9 cellular contexts compared by ENCODE assay signal in the genomic region with DNA sequence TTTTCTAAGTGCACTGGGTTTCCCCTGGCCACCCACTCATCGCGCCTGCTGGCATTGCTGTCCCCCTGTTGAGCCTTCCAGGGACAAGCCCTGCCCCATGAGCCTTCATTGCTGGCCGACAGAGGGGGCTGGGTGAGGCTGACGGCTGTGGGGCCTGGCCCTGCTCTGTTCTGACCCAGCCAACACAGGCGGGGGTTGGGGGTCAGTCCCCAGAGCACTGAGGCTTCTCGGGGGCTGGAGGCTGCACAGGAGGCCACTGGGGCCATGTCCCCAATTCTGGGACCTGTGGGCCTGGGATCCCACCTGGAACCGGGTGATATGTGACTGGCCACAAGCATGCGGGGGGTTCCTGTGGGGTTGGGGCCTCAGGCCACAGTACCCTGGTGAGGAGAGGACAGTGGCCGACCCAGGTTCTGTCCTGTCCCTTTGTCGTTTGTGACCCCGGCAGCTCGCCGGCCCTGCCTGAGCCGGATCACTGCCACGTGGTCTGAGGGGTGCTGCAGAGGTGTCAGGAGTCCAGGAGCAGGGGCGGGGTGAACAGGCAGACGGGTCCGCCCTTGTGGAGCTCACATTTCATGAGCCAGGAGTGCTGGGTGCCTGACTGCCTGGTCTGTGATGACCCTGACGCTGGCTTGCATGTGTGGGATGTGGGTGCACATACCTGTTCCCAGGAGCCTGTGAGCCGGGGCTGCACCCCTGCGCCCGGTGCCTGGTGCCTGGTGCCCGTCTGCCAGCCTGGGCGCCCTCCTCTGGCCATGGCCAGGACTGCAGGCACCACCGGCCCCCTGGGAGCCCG. TPM values are rescaled to one million over a fixed set of nuclear protein-coding genes. Genes with fewer than 3 reads are reported as not detected.
DNase-seq lines count a peak whose midpoint lies in the region; ATAC-seq and TF ChIP-seq lines count a peak whose summit lies in the region.
"Had no signal": no experiment of that assay in that cellular context is flagged by ENCODE, and none has a peak within 500 bp of the region (broad histone marks: within the 10 kb centered on the region; RNA-seq: fewer than 3 reads in every experiment).

No MANE protein-coding gene starts in this region.

- intact Hi-C loops in HCT116 (cut with micrococcal nuclease), result loop anchor here (1.0 to 2.0 kb wide), 2 partner anchors 68 to 108 kb away; no protein-coding TSS in a partner anchor

- H2AFZ ChIP-seq in HCT116 (ENCODE audit: low read depth, low read length, poor library complexity, severe bottlenecking), result no peak overlapping the region

- H3K9me3 ChIP-seq in HCT116 (ENCODE audit: control insufficient read depth in 1 of 2, insufficient read depth in 1 of 2, low read depth in 1 of 2, low read length in 2 of 2) (no peaks in the 10 kb centered on the region), iPS DF 6.9 (ENCODE audit: control insufficient read depth, insufficient read depth, low read length) (no peaks in the 10 kb centered on the region)

- H3K4me1 ChIP-seq in HCT116 (ENCODE audit: control insufficient read depth in 1 of 2, insufficient read depth in 2 of 2, low read length in 2 of 2) (peaks cover 4 to 18% of the 10 kb centered on the region in 2 experiments; a peak in 3 of 4 replicates), iPS DF 6.9 (ENCODE audit: control insufficient read depth, insufficient read depth, low read length) (peaks cover 2% of the 10 kb centered on the region; the same call in 1 of the 2 replicates)

- no peaks in the 10 kb centered on the region for H3K79me2 ChIP-seq in HCT116 (ENCODE audit: insufficient read depth, low read length)

- CTCF ChIA-PET in HCT116 (lab: Charles Lee), result interaction anchor here (1.7 to 1.9 kb wide), 2 partner anchors 19 to 67 kb away, joined by 7 to 19 read pairs; no protein-coding TSS in a partner anchor

- no TSS peak for BruUV-seq in HCT116 (replicated peaks; lab: Mats Ljungman, UMichigan)

- RAD21 ChIA-PET in HCT116 (lab: Charles Lee; ENCODE audit: low non-redundant PET in 1 of 2, low total read pairs in 2 of 2, uncharacterized antibody in 2 of 2, unreplicated experiment in 2 of 2), result no interaction called here

- DNase-seq in AG10803 (ENCODE audit: low read depth), result peak; percentile 29
- DNase-seq in HCT116 (ENCODE audit: low read depth, low spot score), result peak; percentile 13
- DNase-seq in SW480 (ENCODE audit: low spot score), result peak; percentile 80
- peak; percentile 42 for DNase-seq in activated naive CD8-positive, alpha-beta T cell treated with anti-CD3 and anti-CD28 coated beads, Interleukin-2, amount 50 U/mL, for 16 hours (ENCODE audit: low read depth, low spot score)
- peak; percentile 55 for DNase-seq in iPS DF 6.9 (ENCODE audit: low read depth, low spot score)
- DNase-seq in stimulated activated CD4-positive, alpha-beta T cell treated with anti-CD3 and anti-CD28 coated beads, Interleukin-4, amount 100 ng/mL, for 48 hours (ENCODE audit: low read depth in 2 of 2), result peak; percentile 49 to 77
- no peak for DNase-seq in NCI-H524 treated with DMSO at 0.1 percent for 48 hours (lab: John Stamatoyannopoulos, UW)
- DNase-seq in NCI-H2029 (lab: John Stamatoyannopoulos, UW), result no peak

- POLR2A ChIA-PET in HCT116 (lab: Charles Lee), result no interaction called here

- TF ChIP-seq RAD21 in HCT116 (IDR thresholded peaks at IDR 0.05; ENCODE audit: low read depth), result peak; percentile 57

- WGBS in iPS DF 6.9 (ENCODE audit: insufficient coverage, insufficient read length), result no CpG with 5 or more reads among the region's 26 CpGs

- no peaks in the 10 kb centered on the region for H4K20me1 ChIP-seq in HCT116 (ENCODE audit: insufficient read depth)

- TF ChIP-seq CTCF in AG10803 (conservative IDR thresholded peaks at IDR 0.05; ENCODE audit: low read length) (peak; percentile 57), HCT116 (IDR thresholded peaks at IDR 0.05 in 2 of 3, conservative IDR thresholded peaks at IDR 0.05 in 1 of 3; ENCODE audit: borderline replicate concordance in 1 of 3, insufficient read depth in 1 of 3, low read depth in 2 of 3, low read length in 2 of 3) (peak; percentile 50 to 84 (median 62); a peak in 5 of 6 replicates)

- peak; percentile 84 for ATAC-seq in HCT116

- H3K4me3 ChIP-seq in AG10803 (ENCODE audit: low read length), result no peak overlapping the region
- no peak overlapping the region for H3K4me3 ChIP-seq in HCT116 (replicated peaks in 1 of 2; ENCODE audit: low read depth in 1 of 2, low read length in 2 of 2)
- H3K4me3 ChIP-seq in iPS DF 6.9 (ENCODE audit: low read length), result no peak overlapping the region

- no peak overlapping the region; the same call in 1 of the 2 replicates for H3K27ac ChIP-seq in HCT116 (ENCODE audit: low read depth, low read length)
- H3K27ac ChIP-seq in iPS DF 6.9 (ENCODE audit: low read length), result no peak overlapping the region

- H3K4me2 ChIP-seq in HCT116 (ENCODE audit: low read length), result peak overlapping the region; percentile 43

- H3K9ac ChIP-seq in HCT116 (ENCODE audit: low read length), result peak overlapping the region; percentile 23; the same call in 1 of the 2 replicates

- no peaks in the 10 kb centered on the region for H3K9me2 ChIP-seq in HCT116 (ENCODE audit: insufficient read depth)

- TF ChIP-seq POLR2A in HCT116 (IDR thresholded peaks at IDR 0.05; ENCODE audit: borderline replicate concordance, extremely low read depth, insufficient read depth, insufficient read length), result no peak

- H3K27me3 ChIP-seq in HCT116 (ENCODE audit: insufficient read depth, low read length) (no peaks in the 10 kb centered on the region), iPS DF 6.9 (ENCODE audit: control insufficient read depth, insufficient read depth, low read length) (no peaks in the 10 kb centered on the region)

- peaks cover 0 to 9% of the 10 kb centered on the region in 2 experiments; a peak in 1 of 4 replicates for H3K36me3 ChIP-seq in HCT116 (ENCODE audit: control insufficient read depth in 1 of 2, insufficient read depth in 2 of 2, low read length in 2 of 2)
- H3K36me3 ChIP-seq in iPS DF 6.9 (ENCODE audit: control insufficient read depth, insufficient read depth, low read length), result peaks cover 21% of the 10 kb centered on the region

TF ChIP-seq in HCT116, 20 proteins besides CTCF, POLR2A, EP300 and RAD21 (continues in another document):
- TF ChIP-seq EGR1 (IDR thresholded peaks at IDR 0.05; ENCODE audit: low read depth) (no peak), POLR2AphosphoS5 (IDR thresholded peaks at IDR 0.05; ENCODE audit: low read depth, low read length) (no peak), EZH2 (IDR thresholded peaks at IDR 0.05) (no peak), ZFX (IDR thresholded peaks at IDR 0.05) (no peak), EZH2phosphoT487 (IDR thresholded peaks at IDR 0.05; ENCODE audit: borderline replicate concordance) (no peak), CEBPB (IDR thresholded peaks at IDR 0.05; ENCODE audit: low read depth) (no peak), YY1 (IDR thresholded peaks at IDR 0.05; ENCODE audit: extremely low read depth, insufficient replicate concordance, low read depth, low read length) (no peak)
- TF ChIP-seq, protein P1, sequence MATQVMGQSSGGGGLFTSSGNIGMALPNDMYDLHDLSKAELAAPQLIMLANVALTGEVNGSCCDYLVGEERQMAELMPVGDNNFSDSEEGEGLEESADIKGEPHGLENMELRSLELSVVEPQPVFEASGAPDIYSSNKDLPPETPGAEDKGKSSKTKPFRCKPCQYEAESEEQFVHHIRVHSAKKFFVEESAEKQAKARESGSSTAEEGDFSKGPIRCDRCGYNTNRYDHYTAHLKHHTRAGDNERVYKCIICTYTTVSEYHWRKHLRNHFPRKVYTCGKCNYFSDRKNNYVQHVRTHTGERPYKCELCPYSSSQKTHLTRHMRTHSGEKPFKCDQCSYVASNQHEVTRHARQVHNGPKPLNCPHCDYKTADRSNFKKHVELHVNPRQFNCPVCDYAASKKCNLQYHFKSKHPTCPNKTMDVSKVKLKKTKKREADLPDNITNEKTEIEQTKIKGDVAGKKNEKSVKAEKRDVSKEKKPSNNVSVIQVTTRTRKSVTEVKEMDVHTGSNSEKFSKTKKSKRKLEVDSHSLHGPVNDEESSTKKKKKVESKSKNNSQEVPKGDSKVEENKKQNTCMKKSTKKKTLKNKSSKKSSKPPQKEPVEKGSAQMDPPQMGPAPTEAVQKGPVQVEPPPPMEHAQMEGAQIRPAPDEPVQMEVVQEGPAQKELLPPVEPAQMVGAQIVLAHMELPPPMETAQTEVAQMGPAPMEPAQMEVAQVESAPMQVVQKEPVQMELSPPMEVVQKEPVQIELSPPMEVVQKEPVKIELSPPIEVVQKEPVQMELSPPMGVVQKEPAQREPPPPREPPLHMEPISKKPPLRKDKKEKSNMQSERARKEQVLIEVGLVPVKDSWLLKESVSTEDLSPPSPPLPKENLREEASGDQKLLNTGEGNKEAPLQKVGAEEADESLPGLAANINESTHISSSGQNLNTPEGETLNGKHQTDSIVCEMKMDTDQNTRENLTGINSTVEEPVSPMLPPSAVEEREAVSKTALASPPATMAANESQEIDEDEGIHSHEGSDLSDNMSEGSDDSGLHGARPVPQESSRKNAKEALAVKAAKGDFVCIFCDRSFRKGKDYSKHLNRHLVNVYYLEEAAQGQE (IDR thresholded peaks at IDR 0.05; ENCODE audit: low read depth), result no peak
- TF ChIP-seq, protein P2, sequence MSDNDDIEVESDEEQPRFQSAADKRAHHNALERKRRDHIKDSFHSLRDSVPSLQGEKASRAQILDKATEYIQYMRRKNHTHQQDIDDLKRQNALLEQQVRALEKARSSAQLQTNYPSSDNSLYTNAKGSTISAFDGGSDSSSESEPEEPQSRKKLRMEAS (IDR thresholded peaks at IDR 0.05), result no peak
- TF ChIP-seq, protein P3, sequence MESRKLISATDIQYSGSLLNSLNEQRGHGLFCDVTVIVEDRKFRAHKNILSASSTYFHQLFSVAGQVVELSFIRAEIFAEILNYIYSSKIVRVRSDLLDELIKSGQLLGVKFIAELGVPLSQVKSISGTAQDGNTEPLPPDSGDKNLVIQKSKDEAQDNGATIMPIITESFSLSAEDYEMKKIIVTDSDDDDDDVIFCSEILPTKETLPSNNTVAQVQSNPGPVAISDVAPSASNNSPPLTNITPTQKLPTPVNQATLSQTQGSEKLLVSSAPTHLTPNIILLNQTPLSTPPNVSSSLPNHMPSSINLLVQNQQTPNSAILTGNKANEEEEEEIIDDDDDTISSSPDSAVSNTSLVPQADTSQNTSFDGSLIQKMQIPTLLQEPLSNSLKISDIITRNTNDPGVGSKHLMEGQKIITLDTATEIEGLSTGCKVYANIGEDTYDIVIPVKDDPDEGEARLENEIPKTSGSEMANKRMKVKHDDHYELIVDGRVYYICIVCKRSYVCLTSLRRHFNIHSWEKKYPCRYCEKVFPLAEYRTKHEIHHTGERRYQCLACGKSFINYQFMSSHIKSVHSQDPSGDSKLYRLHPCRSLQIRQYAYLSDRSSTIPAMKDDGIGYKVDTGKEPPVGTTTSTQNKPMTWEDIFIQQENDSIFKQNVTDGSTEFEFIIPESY (IDR thresholded peaks at IDR 0.05; ENCODE audit: extremely low read depth, insufficient replicate concordance, low read length), result no peak

RNA-seq across cellular contexts. Expression of a gene that starts 2.1 kb away (rescaled TPM):
- total RNA-seq in HCT116 (2021; ENCODE audit: unreplicated experiment), result 0.34 TPM
- 0.07 and 0.25 TPM in 2 replicates for polyA plus RNA-seq in HCT116 (2012)

RNA-seq across cellular contexts. Expression of a gene that starts 18.3 kb away (rescaled TPM):
- total RNA-seq in HCT116 (2021; ENCODE audit: unreplicated experiment), result 94.4 TPM
- 62.4 and 87.4 TPM in 2 replicates for polyA plus RNA-seq in HCT116 (2012)

RNA-seq across cellular contexts. Expression of a gene that starts 36.6 kb away (rescaled TPM):
- not detected for total RNA-seq in HCT116 (2021; ENCODE audit: unreplicated experiment)
- not detected in 2 replicates for polyA plus RNA-seq in HCT116 (2012)
- total RNA-seq: myocyte had no signal

RNA-seq across cellular contexts. Expression of a gene that starts 55.2 kb away (rescaled TPM):
- 0.96 TPM for total RNA-seq in HCT116 (2021; ENCODE audit: unreplicated experiment)
- polyA plus RNA-seq in HCT116 (2012), result 0.68 and 0.84 TPM in 2 replicates
- total RNA-seq: myocyte had no signal

Comparison
In these comparisons a context has a peak if more than half of its experiments do, and no peak if none do; other contexts are left out.
1. DNase-seq: peak in AG10803 (single experiment), HCT116 (single experiment), SW480 (single experiment), activated naive CD8-positive, alpha-beta T cell treated with anti-CD3 and anti-CD28 coated beads, Interleukin-2, amount 50 U/mL, for 16 hours (single experiment), iPS DF 6.9 (single experiment) and stimulated activated CD4-positive, alpha-beta T cell treated with anti-CD3 and anti-CD28 coated beads, Interleukin-4, amount 100 ng/mL, for 48 hours (2 of 2); none in NCI-H524 treated with DMSO at 0.1 percent for 48 hours (single experiment) and NCI-H2029 (single experiment).